ENCODE assay signal across 12 cellular contexts in the genomic region with DNA sequence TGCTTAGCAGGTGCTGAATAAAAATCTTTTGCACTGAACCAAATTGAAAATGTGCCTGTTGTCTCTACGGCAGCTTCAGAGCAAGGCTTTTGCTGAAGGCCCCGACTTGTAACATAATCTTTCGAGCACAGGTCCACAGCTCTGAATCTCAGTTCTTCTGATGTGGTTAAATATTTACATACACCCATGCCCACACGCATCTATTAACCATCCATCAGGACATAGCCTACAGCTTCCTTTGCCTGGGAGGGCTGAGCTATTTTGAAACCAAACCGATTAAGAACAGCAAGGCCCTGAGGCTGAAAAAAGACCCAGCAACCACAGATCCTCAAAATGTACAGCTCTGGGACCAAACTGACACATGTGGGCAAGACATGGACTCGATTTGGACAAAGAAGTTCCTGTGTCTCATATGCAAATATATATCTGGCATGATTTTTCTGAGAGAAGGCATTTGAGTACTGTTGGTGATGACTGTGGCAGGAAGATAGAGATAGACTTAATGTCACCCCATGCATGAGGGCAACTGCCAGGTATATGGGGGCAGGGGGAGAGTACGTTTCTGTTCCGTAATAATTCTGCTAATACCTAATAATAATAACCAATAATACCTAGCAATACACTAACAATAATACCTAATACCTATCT.
A peak's percentile ranks its signal among the peaks of the same experiment; 100 is the strongest.
DNase-seq lines count a peak whose midpoint lies in the region; ATAC-seq and TF ChIP-seq lines count a peak whose summit lies in the region.
"Had no signal": no experiment of that assay in that cellular context is flagged by ENCODE, and none has a peak within 500 bp of the region (broad histone marks: within the 10 kb centered on the region; RNA-seq: fewer than 3 reads in every experiment).

No MANE protein-coding gene starts in this region.

- no peaks in the 10 kb centered on the region for H3K79me2 ChIP-seq in GM23248 (ENCODE audit: insufficient read depth)

- H3K9me2 ChIP-seq in GM23248 (ENCODE audit: insufficient read depth), result no peaks in the 10 kb centered on the region
- H3K9me2 ChIP-seq: SK-N-SH had no signal

- no peaks in the 10 kb centered on the region for H3F3A ChIP-seq in GM23248 (ENCODE audit: insufficient read depth)

- no peak overlapping the region for H3K27ac Mint-ChIP-seq in type B pancreatic cell

- H3K27me3 ChIP-seq in gastroesophageal sphincter (no peaks in the 10 kb centered on the region), GM23248 (replicated peaks; ENCODE audit: insufficient read depth) (peaks cover 18% of the 10 kb centered on the region)
- H3K27me3 ChIP-seq: brain microvascular endothelial cell had no signal

- ATAC-seq in GM18870 (IDR thresholded peaks at IDR 0.05; ENCODE audit: unreplicated experiment) (peak; percentile 93), GM21526 (IDR thresholded peaks at IDR 0.05; ENCODE audit: low FRiP score, unreplicated experiment) (peak; percentile 90), HG03108 (IDR thresholded peaks at IDR 0.05; ENCODE audit: unreplicated experiment) (peak; percentile 82), gastroesophageal sphincter (no peak)

- in situ Hi-C loops in GM23248 (cut with MboI), result loop anchor here (10.0 to 25.0 kb wide), 2 partner anchors 529 to 701 kb away; no protein-coding TSS in a partner anchor

- no peaks in the 10 kb centered on the region for H3K36me3 ChIP-seq in gastroesophageal sphincter
- H3K36me3 ChIP-seq in GM23248 (ENCODE audit: low read depth), result no peaks in the 10 kb centered on the region
- H3K36me3 ChIP-seq: brain microvascular endothelial cell had no signal

- no peaks in the 10 kb centered on the region for H3K36me3 Mint-ChIP-seq in type B pancreatic cell

- H3K4me1 Mint-ChIP-seq in type B pancreatic cell (ENCODE audit: unreplicated experiment), result peaks cover 21% of the 10 kb centered on the region

- H2AFZ ChIP-seq in GM23248, result no peak overlapping the region

- peaks cover 0 to 32% (median 0%) of the 10 kb centered on the region in 3 donors for H3K4me1 ChIP-seq in gastroesophageal sphincter
- H3K4me1 ChIP-seq in GM23248 (ENCODE audit: insufficient read depth), result no peaks in the 10 kb centered on the region

- no peak for TF ChIP-seq CTCF in gastroesophageal sphincter (IDR thresholded peaks at IDR 0.05)
- TF ChIP-seq CTCF in type B pancreatic cell (conservative IDR thresholded peaks at IDR 0.05), result no peak

- H3K27ac ChIP-seq in gastroesophageal sphincter (peak overlapping the region in 3 of 4 donors; percentile 20 to 53 (median 45)), GM23248 (no peak overlapping the region)
- H3K27ac ChIP-seq: brain microvascular endothelial cell had no signal

- 56 to 70% methylated on average over 4 to 7 of the region's 8 CpGs for WGBS in gastroesophageal sphincter (ENCODE audit: low coverage in 1 of 2), 2 donors
- WGBS in GM23248 (ENCODE audit: low coverage in 1 of 2, low lambda C conversion rate in 2 of 2, missing lambda C conversion rate in 2 of 2), 2 experiments, result 64 to 68% methylated on average over 8 of the region's 8 CpGs

- no peak for TF ChIP-seq POLR2A in gastroesophageal sphincter (IDR thresholded peaks at IDR 0.05)

- H4K20me1 ChIP-seq in GM23248 (ENCODE audit: insufficient read depth), result no peaks in the 10 kb centered on the region

- no peak overlapping the region for H3K4me2 ChIP-seq in GM23248 (ENCODE audit: unreplicated experiment)
- H3K4me2 ChIP-seq: SK-N-SH had no signal

- no peaks in the 10 kb centered on the region for H3K9me3 ChIP-seq in gastroesophageal sphincter
- H3K9me3 ChIP-seq in GM23248 (ENCODE audit: low read depth), result no peaks in the 10 kb centered on the region
- H3K9me3 ChIP-seq: SK-N-SH had no signal

- no peak for TF ChIP-seq EP300 in gastroesophageal sphincter (IDR thresholded peaks at IDR 0.05)

- H3K4me3 Mint-ChIP-seq in type B pancreatic cell, result no peak overlapping the region

- no peak overlapping the region for H3K9ac ChIP-seq in GM23248
- H3K9ac ChIP-seq: SK-N-SH had no signal

- no peaks in the 10 kb centered on the region for H3K9me3 Mint-ChIP-seq in type B pancreatic cell

- H3K4me3 ChIP-seq in gastroesophageal sphincter (no peak overlapping the region), GM23248 (no peak overlapping the region)

- no peak for DNase-seq in activated CD4-positive, alpha-beta T cell treated with anti-CD3 and anti-CD28 coated beads for 4 hours
- DNase-seq in NCI-H446 treated with DMSO at 0.1 percent for 48 hours (lab: John Stamatoyannopoulos, UW), result no peak
- DNase-seq in GM23248, result no peak
- DNase-seq in type B pancreatic cell (ENCODE audit: extremely low spot score, unreplicated experiment), result no peak
- DNase-seq: brain microvascular endothelial cell, DND-41, NCI-H2081 treated with DMSO at 0.1 percent for 48 hours, SK-N-SH had no signal

- peaks cover 8% of the 10 kb centered on the region for H3K27me3 Mint-ChIP-seq in type B pancreatic cell
